In the genomic region with DNA sequence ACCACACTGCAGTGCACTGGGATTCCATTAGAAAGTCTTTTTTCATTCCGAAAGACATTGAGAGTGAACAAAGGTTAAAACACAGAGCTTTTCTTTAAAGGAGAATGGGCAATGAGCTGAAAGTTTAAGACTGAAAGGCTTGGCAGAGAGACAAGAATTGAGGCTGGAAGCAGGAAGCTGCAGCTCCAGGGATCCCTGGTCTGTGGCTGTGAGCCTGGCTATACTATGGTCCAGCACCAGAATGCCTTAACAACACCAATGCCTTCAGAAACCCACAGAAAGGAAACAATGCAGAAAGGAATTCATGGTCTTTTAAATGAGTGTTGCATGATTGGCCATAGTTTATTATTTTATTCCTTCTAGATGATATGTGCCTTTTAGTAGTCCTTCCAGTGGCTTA, we compare ENCODE assay signal across 26 cellular contexts. TPM values are rescaled to one million over a fixed set of nuclear protein-coding genes. Genes with fewer than 3 reads are reported as not detected.
"Had no signal": no experiment of that assay in that cellular context is flagged by ENCODE, and none has a peak within 500 bp of the region (broad histone marks: within the 10 kb centered on the region; RNA-seq: fewer than 3 reads in every experiment).

No MANE protein-coding gene starts in this region.

- H3K9me3 ChIP-seq: heart left ventricle, left ventricle myocardium inferior, ovary, psoas muscle, sigmoid colon, upper lobe of left lung, vagina had no signal

- H3K27ac Mint-ChIP-seq: activated naive CD4-positive, alpha-beta T cell treated with anti-CD3 and anti-CD28 coated beads, Interleukin-2, amount 50 U/mL, for 72 hours; activated T-cell treated with anti-CD3 and anti-CD28 coated beads, Interleukin-2, amount 50 U/mL, for 72 hours; nephron progenitor cell; stimulated activated effector memory CD8-positive, alpha-beta T cell treated with anti-CD3 and anti-CD28 coated beads, Interleukin-12 subunit alpha, Interleukin-12 subunit beta, amount 100 ng/mL, for 72 hours; stimulated activated naive CD8-positive, alpha-beta T cell treated with anti-CD3 and anti-CD28 coated beads, Interleukin-15, Interleukin-2, amounts not matched to agents 100 ng/mL and 50 ng/mL, for 24 hours had no signal

- H3K4me3 ChIP-seq: heart left ventricle, left ventricle myocardium inferior, lung, ovary, psoas muscle, sigmoid colon, upper lobe of left lung, vagina had no signal

- H3K4me1 Mint-ChIP-seq: naive B cell; stimulated activated effector memory CD8-positive, alpha-beta T cell treated with anti-CD3 and anti-CD28 coated beads, Interleukin-12 subunit alpha, Interleukin-12 subunit beta, amount 100 ng/mL, for 72 hours had no signal

- H3K36me3 Mint-ChIP-seq: activated naive CD4-positive, alpha-beta T cell treated with anti-CD3 and anti-CD28 coated beads, Interleukin-2, amount 50 U/mL, for 72 hours; naive B cell; stimulated activated effector memory CD8-positive, alpha-beta T cell treated with anti-CD3 and anti-CD28 coated beads, Interleukin-12 subunit alpha, Interleukin-12 subunit beta, amount 100 ng/mL, for 72 hours had no signal

- H3K4me3 Mint-ChIP-seq: activated T-cell treated with anti-CD3 and anti-CD28 coated beads, Interleukin-2, amount 50 U/mL, for 72 hours; naive B cell; nephron progenitor cell; stimulated activated effector memory CD8-positive, alpha-beta T cell treated with anti-CD3 and anti-CD28 coated beads, Interleukin-12 subunit alpha, Interleukin-12 subunit beta, amount 100 ng/mL, for 72 hours; stimulated activated naive CD8-positive, alpha-beta T cell treated with anti-CD3 and anti-CD28 coated beads, Interleukin-15, Interleukin-2, amounts not matched to agents 100 ng/mL and 50 ng/mL, for 24 hours had no signal

- H3K27ac ChIP-seq: brain microvascular endothelial cell, heart left ventricle, left ventricle myocardium inferior, ovary, psoas muscle, sigmoid colon, upper lobe of left lung, vagina had no signal

- H3K9me3 Mint-ChIP-seq: activated naive CD4-positive, alpha-beta T cell treated with anti-CD3 and anti-CD28 coated beads, Interleukin-2, amount 50 U/mL, for 72 hours; activated T-cell treated with anti-CD3 and anti-CD28 coated beads, Interleukin-2, amount 50 U/mL, for 72 hours; nephron progenitor cell; stimulated activated effector memory CD8-positive, alpha-beta T cell treated with anti-CD3 and anti-CD28 coated beads, Interleukin-12 subunit alpha, Interleukin-12 subunit beta, amount 100 ng/mL, for 72 hours; stimulated activated naive CD8-positive, alpha-beta T cell treated with anti-CD3 and anti-CD28 coated beads, Interleukin-15, Interleukin-2, amounts not matched to agents 100 ng/mL and 50 ng/mL, for 24 hours had no signal

- DNase-seq: activated CD4-positive, alpha-beta T cell treated with anti-CD3 and anti-CD28 coated beads for 1 hour; activated CD4-positive, alpha-beta T cell treated with anti-CD3 and anti-CD28 coated beads, Interleukin-2, amount 50 U/mL, for 1 hour; activated naive CD4-positive, alpha-beta T cell; activated T-cell treated with anti-CD3 and anti-CD28 coated beads for 4 hours; activated T-cell treated with anti-CD3 and anti-CD28 coated beads, Interleukin-2, amount 50 U/mL, for 72 hours; brain microvascular endothelial cell; heart left ventricle; islet precursor cell; left ventricle myocardium inferior; naive B cell; nephron progenitor cell; ovary; psoas muscle; sigmoid colon; small intestine; stimulated activated CD4-positive, alpha-beta T cell treated with anti-CD3 and anti-CD28 coated beads, Interleukin-4, amount 100 ng/mL, for 24 hours; upper lobe of left lung had no signal

- H3K36me3 ChIP-seq: brain microvascular endothelial cell, heart left ventricle, left ventricle myocardium inferior, ovary, sigmoid colon, upper lobe of left lung, vagina had no signal

- H3K4me1 ChIP-seq: heart left ventricle, left ventricle myocardium inferior, psoas muscle, sigmoid colon, upper lobe of left lung, vagina had no signal

- H3K27me3 ChIP-seq: brain microvascular endothelial cell, ovary, upper lobe of left lung, vagina had no signal

RNA-seq across cellular contexts. Expression of gene ALK, which starts 26.1 kb away (rescaled TPM):
- total RNA-seq: cardiac septum; endothelial cell of umbilical vein; fibroblast of villous mesenchyme; T-helper 1 cell treated with Interleukin-12 subunit alpha and Interleukin-12 subunit beta and Interleukin-4 antibody, amounts not matched to agents 30 ng/mL and 1 ng/mL, for 36 hours had no signal
- polyA plus RNA-seq: endothelial cell of umbilical vein, heart left ventricle had no signal
